Comparison of ENCODE assay signal across 29 cellular contexts in the genomic region with DNA sequence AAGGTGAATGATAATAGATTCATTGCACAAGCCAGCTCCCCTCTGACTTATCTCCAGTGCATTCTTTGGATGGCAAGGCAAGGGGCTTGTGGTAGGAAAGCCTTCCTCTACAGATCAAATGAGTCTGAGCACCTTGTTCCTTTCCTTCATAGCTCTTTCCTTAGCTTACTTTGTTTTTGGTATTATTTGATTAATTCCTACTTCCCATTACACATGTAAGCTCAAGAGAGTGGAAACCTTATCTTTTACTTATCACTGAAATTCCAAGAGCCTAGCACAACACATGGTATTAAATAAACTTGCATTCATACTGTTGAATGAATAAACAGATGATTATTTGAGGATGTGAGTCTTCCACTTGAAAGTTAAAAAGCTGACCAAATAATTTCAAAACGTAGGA. TPM values are rescaled to one million over a fixed set of nuclear protein-coding genes. Genes with fewer than 3 reads are reported as not detected.
DNase-seq lines count a peak whose midpoint lies in the region; ATAC-seq and TF ChIP-seq lines count a peak whose summit lies in the region.
"Had no signal": no experiment of that assay in that cellular context is flagged by ENCODE, and none has a peak within 500 bp of the region (broad histone marks: within the 10 kb centered on the region; RNA-seq: fewer than 3 reads in every experiment).

No MANE protein-coding gene starts in this region.

- H3K27ac ChIP-seq in caudate nucleus (ENCODE audit: low read depth, low read length) (peak overlapping the region; percentile 56), substantia nigra (ENCODE audit: low read depth, low read length, poor library complexity, severe bottlenecking) (peak overlapping the region; percentile 1), PC-9 (no peak overlapping the region)
- H3K27ac ChIP-seq: brain microvascular endothelial cell had no signal

- no peaks in the 10 kb centered on the region for H3K27me3 ChIP-seq in PC-9 (ENCODE audit: insufficient read depth, low read depth)
- H3K27me3 ChIP-seq: brain microvascular endothelial cell, stomach, transverse colon had no signal

- H3K9me2 ChIP-seq in PC-9 (ENCODE audit: insufficient read depth) = no peaks in the 10 kb centered on the region

- no peaks in the 10 kb centered on the region for H4K20me1 ChIP-seq in PC-9 (ENCODE audit: insufficient read depth)

- DNase-seq in caudate nucleus (lab: John Stamatoyannopoulos, UW) (no peak), substantia nigra (lab: John Stamatoyannopoulos, UW) (no peak), T1000 (lab: John Stamatoyannopoulos, UW) (no peak), PC-9 (no peak)
- DNase-seq: activated CD8-positive, alpha-beta T cell treated with anti-CD3 and anti-CD28 coated beads, Interleukin-2, amount 10 ng/mL, durations not matched to agents 7 days and 5 days; activated effector memory CD4-positive, alpha-beta T cell treated with anti-CD3 and anti-CD28 coated beads, Interleukin-2, amount 50 U/mL, for 16 hours; AML-193; brain microvascular endothelial cell; CD8-positive, alpha-beta T cell; DMS153; effector CD8-positive, alpha-beta T cell; foreskin melanocyte; hypothalamus; left ventricle myocardium superior; mucosa of descending colon; NCI-H1105 treated with DMSO at 0.1 percent for 48 hours; NCI-H2081; NCI-H446; PC-3; posterior cingulate gyrus; stimulated activated CD4-positive, alpha-beta T cell treated with anti-CD3 and anti-CD28 coated beads, Interleukin-15, amount 100 ng/mL, for 24 hours; stomach; T-cell; transverse colon had no signal

- POLR2A ChIA-PET in PC-9 (lab: Charles Lee; ENCODE audit: unreplicated experiment) = no interaction called here

- H3K4me3 ChIP-seq in PC-9 = no peak overlapping the region
- H3K4me3 ChIP-seq: K562, mucosa of descending colon, stomach, transverse colon had no signal

- no peak for TF ChIP-seq CTCF in PC-9 (conservative IDR thresholded peaks at IDR 0.05)

- CTCF ChIA-PET in PC-9 (lab: Charles Lee) = no interaction called here

- no peak overlapping the region for H3K4me2 ChIP-seq in PC-9

- peak; percentile 1 for ATAC-seq in GM18909 (IDR thresholded peaks at IDR 0.05; ENCODE audit: poor library complexity, unreplicated experiment)
- peak; percentile 6 for ATAC-seq in HG03064 (IDR thresholded peaks at IDR 0.05; ENCODE audit: low read depth, unreplicated experiment)
- ATAC-seq in HG03280 (IDR thresholded peaks at IDR 0.05; ENCODE audit: unreplicated experiment) = no peak
- ATAC-seq: activated CD8-positive, alpha-beta T cell treated with anti-CD3 and anti-CD28 coated beads, Interleukin-2, amount 10 ng/mL, durations not matched to agents 7 days and 5 days; CD8-positive, alpha-beta T cell; K562; mucosa of descending colon; PC-3; sciatic nerve; T-cell had no signal

- peaks cover 32% of the 10 kb centered on the region for H3K4me1 ChIP-seq in PC-9 (replicated peaks; ENCODE audit: insufficient read depth)

- no peaks in the 10 kb centered on the region for H3K36me3 ChIP-seq in PC-9 (ENCODE audit: low read depth)
- H3K36me3 ChIP-seq: brain microvascular endothelial cell, stomach, transverse colon had no signal

- H2AFZ ChIP-seq in PC-9 = no peak overlapping the region

- BruUV-seq in PC-9 (replicated peaks; lab: Mats Ljungman, UMichigan) = no TSS peak

- intact Hi-C loops in PC-9 (cut with micrococcal nuclease; ENCODE audit: unreplicated experiment) = no loop called here

- no peaks in the 10 kb centered on the region for H3F3A ChIP-seq in PC-9 (ENCODE audit: insufficient read depth, low read depth)

- peaks cover 7% of the 10 kb centered on the region; the same call in 1 of the 2 replicates for H3K9me3 ChIP-seq in PC-9 (ENCODE audit: insufficient read depth, low read depth)
- H3K9me3 ChIP-seq: mucosa of descending colon, stomach, transverse colon had no signal

- H3K79me2 ChIP-seq in PC-9 (ENCODE audit: low read depth) = peaks cover 34% of the 10 kb centered on the region

RNA-seq across cellular contexts. Expression of gene FRK, which starts 41.7 kb away (rescaled TPM):
- 14.4 and 17.2 TPM in 2 replicates for total RNA-seq in PC-9 (2021)
